8 cellular contexts compared by ENCODE assay signal in genomic region chr1:212630159-212630900, GRCh38. TPM values are rescaled to one million over a fixed set of nuclear protein-coding genes. Genes with fewer than 3 reads are reported as not detected.
DNase-seq lines count a peak whose midpoint lies in the region; ATAC-seq and TF ChIP-seq lines count a peak whose summit lies in the region.

No MANE protein-coding gene starts in this region.

- H3K4me3 Mint-ChIP-seq in activated naive CD8-positive, alpha-beta T cell treated with anti-CD3 and anti-CD28 coated beads, Interleukin-2, amount 10 ng/mL, durations not matched to agents 7 days and 5 days, result no peak overlapping the region

- H3K9me3 ChIP-seq in HUES6 (ENCODE audit: control insufficient read depth, insufficient read depth, low read depth, low read length) (peaks cover 16% of the 10 kb centered on the region), right atrium auricular region (no peaks in the 10 kb centered on the region), gastrocnemius medialis (no peaks in the 10 kb centered on the region)

- TF ChIP-seq CTCF in right atrium auricular region (IDR thresholded peaks at IDR 0.05), result peak; percentile 80 to 90
- peak; percentile 72 to 85 (median 77) for TF ChIP-seq CTCF in gastrocnemius medialis (IDR thresholded peaks at IDR 0.05 in 4 of 5, conservative IDR thresholded peaks at IDR 0.05 in 1 of 5)

- POLR2A ChIA-PET in activated naive CD8-positive, alpha-beta T cell treated with anti-CD3 and anti-CD28 coated beads, Interleukin-2, amount 10 ng/mL, durations not matched to agents 7 days and 5 days (lab: Charles Lee), result no interaction called here

- H3K4me3 ChIP-seq in HUES6 (ENCODE audit: low read depth, low read length) (peak overlapping the region; percentile 4; the same call in 1 of the 2 replicates), right atrium auricular region (no peak overlapping the region), gastrocnemius medialis (no peak overlapping the region)

- intact Hi-C loops in gastrocnemius medialis (cut with DNase I; ENCODE audit: low total_unique reads), result loop anchor here (1.0 kb wide), 1 partner anchor 153 kb away; no protein-coding TSS in a partner anchor

- peaks cover 3% of the 10 kb centered on the region for H3K9me3 Mint-ChIP-seq in activated naive CD8-positive, alpha-beta T cell treated with anti-CD3 and anti-CD28 coated beads, Interleukin-2, amount 10 ng/mL, durations not matched to agents 7 days and 5 days

- H3K36me3 Mint-ChIP-seq in activated naive CD8-positive, alpha-beta T cell treated with anti-CD3 and anti-CD28 coated beads, Interleukin-2, amount 10 ng/mL, durations not matched to agents 7 days and 5 days, result peaks cover 6% of the 10 kb centered on the region

- no peak overlapping the region for H3K27ac ChIP-seq in HUES6 (ENCODE audit: low read depth, low read length)
- no peak overlapping the region for H3K27ac ChIP-seq in right atrium auricular region
- no peak overlapping the region for H3K27ac ChIP-seq in gastrocnemius medialis

- in situ Hi-C loops in G401 (cut with HindIII; ENCODE audit: low sequenced_read_pairs), result no loop called here
- in situ Hi-C loops in gastrocnemius medialis (cut with MboI; ENCODE audit: low sequenced_read_pairs in 4 of 4), result loop anchor here in 1 of 4 donors (5.0 kb wide), 1 partner anchor 148 kb away; no protein-coding TSS in a partner anchor

- H3K27me3 ChIP-seq in HUES6 (ENCODE audit: control insufficient read depth, insufficient read depth, low read length), result 0 out of 2 replicates have a peak, but pooled peaks cover 5% of the 10 kb centered on the region
- no peaks in the 10 kb centered on the region for H3K27me3 ChIP-seq in right atrium auricular region
- H3K27me3 ChIP-seq in gastrocnemius medialis, result peaks cover 0 to 5% (median 4%) of the 10 kb centered on the region in 3 donors

- H3K4me1 Mint-ChIP-seq in activated naive CD8-positive, alpha-beta T cell treated with anti-CD3 and anti-CD28 coated beads, Interleukin-2, amount 10 ng/mL, durations not matched to agents 7 days and 5 days, result peaks cover 4% of the 10 kb centered on the region

- peak; percentile 60 for DNase-seq in G401 (ENCODE audit: low spot score)
- DNase-seq in activated naive CD8-positive, alpha-beta T cell treated with anti-CD3 and anti-CD28 coated beads, Interleukin-2, amount 10 ng/mL, durations not matched to agents 7 days and 5 days, result peak; percentile 62
- peak; percentile 78 for DNase-seq in right atrium auricular region (ENCODE audit: low spot score)
- peak; percentile 30 to 47 for DNase-seq in gastrocnemius medialis
- DNase-seq in NCI-H524 treated with DMSO at 0.1 percent for 48 hours (lab: John Stamatoyannopoulos, UW), result no peak

- TF ChIP-seq POLR2A in gastrocnemius medialis (IDR thresholded peaks at IDR 0.05), result no peak

- H3K36me3 ChIP-seq in HUES6 (ENCODE audit: control insufficient read depth, insufficient read depth, low read length) (no peaks in the 10 kb centered on the region), right atrium auricular region (no peaks in the 10 kb centered on the region), gastrocnemius medialis (no peaks in the 10 kb centered on the region)

- no peak overlapping the region for H3K27ac Mint-ChIP-seq in activated naive CD8-positive, alpha-beta T cell treated with anti-CD3 and anti-CD28 coated beads, Interleukin-2, amount 10 ng/mL, durations not matched to agents 7 days and 5 days

- peaks cover 17% of the 10 kb centered on the region for H3K27me3 Mint-ChIP-seq in activated naive CD8-positive, alpha-beta T cell treated with anti-CD3 and anti-CD28 coated beads, Interleukin-2, amount 10 ng/mL, durations not matched to agents 7 days and 5 days

- H3K4me1 ChIP-seq in HUES6 (ENCODE audit: control insufficient read depth, insufficient read depth, low read length), result peaks cover 19% of the 10 kb centered on the region
- H3K4me1 ChIP-seq in right atrium auricular region, result peaks cover 0 to 12% of the 10 kb centered on the region in 2 donors
- H3K4me1 ChIP-seq in gastrocnemius medialis, result peaks cover 0 to 2% of the 10 kb centered on the region in 2 donors

- ATAC-seq in GM21529 (IDR thresholded peaks at IDR 0.05; ENCODE audit: unreplicated experiment), result peak; percentile 99
- peak; percentile 98 for ATAC-seq in SK-N-SH treated with all-trans-retinoic acid at 6 μM for 48 hours
- peak; percentile 90 for ATAC-seq in activated naive CD8-positive, alpha-beta T cell treated with anti-CD3 and anti-CD28 coated beads, Interleukin-2, amount 10 ng/mL, durations not matched to agents 7 days and 5 days (ENCODE audit: low read depth)
- peak; percentile 68 to 94 for ATAC-seq in gastrocnemius medialis

- no peak overlapping the region for H3K9ac ChIP-seq in HUES6 (ENCODE audit: low read length)

TF ChIP-seq in SK-N-SH treated with all-trans-retinoic acid at 6 μM for 48 hours, 23 proteins besides CTCF, POLR2A, EP300 and RAD21:
- no peak for TF ChIP-seq ZC3H10 (CRISPR knock-in tag; IDR thresholded peaks at IDR 0.05)
- no peak for TF ChIP-seq ZNF565 (CRISPR knock-in tag; conservative IDR thresholded peaks at IDR 0.05; ENCODE audit: low read depth)
- no peak for TF ChIP-seq CSDC2 (CRISPR knock-in tag; IDR thresholded peaks at IDR 0.05)
- TF ChIP-seq GLIS3 (CRISPR knock-in tag; IDR thresholded peaks at IDR 0.05), result no peak
- TF ChIP-seq BACH2 (CRISPR knock-in tag; IDR thresholded peaks at IDR 0.05; ENCODE audit: borderline replicate concordance), result no peak
- TF ChIP-seq ZNF70 (CRISPR knock-in tag; IDR thresholded peaks at IDR 0.05), result no peak
- no peak for TF ChIP-seq CREB5 (CRISPR knock-in tag; IDR thresholded peaks at IDR 0.05; ENCODE audit: low read depth)
- no peak for TF ChIP-seq PATZ1 (CRISPR knock-in tag; IDR thresholded peaks at IDR 0.05; ENCODE audit: borderline replicate concordance)
- no peak for TF ChIP-seq ZFP30 (CRISPR knock-in tag; IDR thresholded peaks at IDR 0.05)
- no peak for TF ChIP-seq PPARA (CRISPR knock-in tag; IDR thresholded peaks at IDR 0.05; ENCODE audit: borderline replicate concordance)
- no peak for TF ChIP-seq ISL1 (CRISPR knock-in tag; IDR thresholded peaks at IDR 0.05)
- TF ChIP-seq TSHZ2 (CRISPR knock-in tag; IDR thresholded peaks at IDR 0.05), result no peak

RNA-seq across cellular contexts. Expression of gene ATF3, which starts 21.8 kb away (rescaled TPM):
- total RNA-seq in G401 (2014; rRNA removed; shearing (Covaris generic)), result 51.7 and 59.9 TPM in 2 replicates
- total RNA-seq in activated naive CD8-positive, alpha-beta T cell treated with anti-CD3 and anti-CD28 coated beads, Interleukin-2, amount 10 ng/mL, durations not matched to agents 7 days and 5 days, result 10 to 100 TPM; 13.1 to 13.8 TPM
- total RNA-seq in right atrium auricular region (10 to 100 TPM; 12.6 to 27.6 TPM), gastrocnemius medialis (1 to 10 TPM; 1.9 to 7.4 (median 7.2) TPM)
